8 cellular contexts compared by ENCODE assay signal in genomic region chr13:79406597-79406908, GRCh38.
A peak's percentile ranks its signal among the peaks of the same experiment; 100 is the strongest.
DNase-seq lines count a peak whose midpoint lies in the region; ATAC-seq and TF ChIP-seq lines count a peak whose summit lies in the region.

No MANE protein-coding gene starts in this region.

- peak overlapping the region in 1 of 3 experiments; percentile 100 for H3K27ac Mint-ChIP-seq in nephron

- peak overlapping the region; percentile 93 to 97 (median 97) for H3K4me3 Mint-ChIP-seq in nephron

- H3K27me3 ChIP-seq in DOHH2 (ENCODE audit: control insufficient read depth, low read length), result no peaks in the 10 kb centered on the region
- no peaks in the 10 kb centered on the region for H3K27me3 ChIP-seq in endocrine pancreas (ENCODE audit: control insufficient read depth, insufficient read depth, low read length)

- no peaks in the 10 kb centered on the region for H3K9me3 Mint-ChIP-seq in nephron

- peaks cover 6% of the 10 kb centered on the region for H3K36me3 Mint-ChIP-seq in nephron (ENCODE audit: low read depth)

- peak overlapping the region; percentile 90 for H3K4me2 ChIP-seq in DOHH2 (ENCODE audit: low read length)

- ATAC-seq in GM21723 (IDR thresholded peaks at IDR 0.05; ENCODE audit: unreplicated experiment), result peak; percentile 26

- no peaks in the 10 kb centered on the region for H3K27me3 Mint-ChIP-seq in nephron (ENCODE audit: low read depth)

- DNase-seq in NCI-H146 treated with DMSO at 0.1 percent for 48 hours (lab: John Stamatoyannopoulos, UW; ENCODE audit: unreplicated experiment), result peak; percentile 74
- DNase-seq in ACHN, result no peak
- DNase-seq in NCI-H2171 (lab: John Stamatoyannopoulos, UW), result no peak
- DNase-seq in DMS153 (lab: John Stamatoyannopoulos, UW), result no peak

- H3K36me3 ChIP-seq in DOHH2 (ENCODE audit: control insufficient read depth, low read length) (peaks cover 64% of the 10 kb centered on the region), endocrine pancreas (ENCODE audit: control insufficient read depth, insufficient read depth, low read length) (no peaks in the 10 kb centered on the region)

- 0 out of 2 replicates have a peak, but pooled peaks cover 3% of the 10 kb centered on the region for H3F3A ChIP-seq in DOHH2 (ENCODE audit: control insufficient read depth, insufficient read depth)

- H4K20me1 ChIP-seq in DOHH2 (ENCODE audit: control insufficient read depth, insufficient read depth, low read depth, low read length), result peaks cover 8% of the 10 kb centered on the region; the same call in 1 of the 2 replicates

- peak overlapping the region; percentile 84 for H3K27ac ChIP-seq in DOHH2 (ENCODE audit: low read depth, low read length)

- peaks cover 37% of the 10 kb centered on the region for H3K4me1 Mint-ChIP-seq in nephron

- no peak for TF ChIP-seq CTCF in DOHH2 (IDR thresholded peaks at IDR 0.05; ENCODE audit: low read depth, low read length, poor library complexity, severe bottlenecking)
- no peak for TF ChIP-seq CTCF in nephron (IDR thresholded peaks at IDR 0.05; ENCODE audit: unreplicated experiment in 3 of 3)

- H3K4me3 ChIP-seq in DOHH2 (ENCODE audit: low read length) (peak overlapping the region; percentile 96), endocrine pancreas (ENCODE audit: control insufficient read depth, insufficient read depth, low read length) (peak overlapping the region; percentile 96)

- in situ Hi-C loops in ACHN (cut with HindIII; ENCODE audit: low pct_ligation_motif_present, low pct_unique_long_range_greater_than_20kb, low sequenced_read_pairs), result no loop called here

- peaks cover 72% of the 10 kb centered on the region for H3K79me2 ChIP-seq in DOHH2 (ENCODE audit: control insufficient read depth, low read length)

- no peaks in the 10 kb centered on the region for H3K9me2 ChIP-seq in DOHH2 (replicated peaks; ENCODE audit: control insufficient read depth, low read length)

- H3K4me1 ChIP-seq in DOHH2 (ENCODE audit: control insufficient read depth, low read length) (peaks cover 42% of the 10 kb centered on the region), endocrine pancreas (ENCODE audit: control insufficient read depth, insufficient read depth, low read length) (peaks cover 27% of the 10 kb centered on the region)

- peak overlapping the region; percentile 91 for H3K9ac ChIP-seq in endocrine pancreas (ENCODE audit: control insufficient read depth, insufficient read depth, low read length)

- H3K9me3 ChIP-seq in DOHH2 (ENCODE audit: control insufficient read depth, insufficient read depth, low read length) (no peaks in the 10 kb centered on the region), endocrine pancreas (ENCODE audit: control insufficient read depth, low read length) (no peaks in the 10 kb centered on the region)
